Comparison of ENCODE assay signal across 12 cellular contexts in the genomic region with DNA sequence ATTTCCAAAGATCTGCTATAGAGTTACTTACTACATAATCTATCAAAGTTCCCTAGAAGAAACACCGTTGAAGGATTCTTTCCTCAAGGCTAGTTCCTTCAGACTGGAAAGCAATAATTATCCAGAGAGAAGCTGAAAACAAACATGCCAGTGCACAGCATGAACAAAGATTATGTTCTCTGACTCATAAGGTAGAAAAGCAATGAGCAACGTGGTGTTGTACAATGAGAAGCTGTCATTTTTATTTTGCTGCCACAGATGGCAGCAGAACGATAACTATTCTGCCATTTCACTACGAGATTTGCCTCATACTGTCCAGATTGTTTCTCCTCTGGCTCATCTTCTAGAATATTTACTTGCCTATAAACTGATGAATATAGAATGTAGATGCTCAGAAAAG. TPM values are rescaled to one million over a fixed set of nuclear protein-coding genes. Genes with fewer than 3 reads are reported as not detected.
DNase-seq lines count a peak whose midpoint lies in the region; ATAC-seq lines count a peak whose summit lies in the region.
"Had no signal": no experiment of that assay in that cellular context is flagged by ENCODE, and none has a peak within 500 bp of the region (broad histone marks: within the 10 kb centered on the region; RNA-seq: fewer than 3 reads in every experiment).

No MANE protein-coding gene starts in this region.

- H3K4me1 Mint-ChIP-seq in activated CD8-positive, alpha-beta T cell treated with anti-CD3 and anti-CD28 coated beads, Interleukin-2, amount 10 ng/mL, durations not matched to agents 7 days and 5 days (ENCODE audit: low read depth), result no peaks in the 10 kb centered on the region

- no peak overlapping the region for H4K12ac ChIP-seq in trophoblast cell (ENCODE audit: low read depth, low read length)

- H3K4ac ChIP-seq in trophoblast cell (ENCODE audit: low read depth, low read length), result no peak overlapping the region

- H4K8ac ChIP-seq in trophoblast cell (ENCODE audit: low read depth, low read length), result no peak overlapping the region

- POLR2A ChIA-PET in activated CD8-positive, alpha-beta T cell treated with anti-CD3 and anti-CD28 coated beads, Interleukin-2, amount 10 ng/mL, durations not matched to agents 7 days and 5 days (lab: Charles Lee), result no interaction called here

- H3K9ac ChIP-seq in trophoblast cell (ENCODE audit: low read length), result no peak overlapping the region

- peaks cover 2% of the 10 kb centered on the region for H3K36me3 Mint-ChIP-seq in activated CD8-positive, alpha-beta T cell treated with anti-CD3 and anti-CD28 coated beads, Interleukin-2, amount 10 ng/mL, durations not matched to agents 7 days and 5 days (ENCODE audit: low read depth)

- DNase-seq in GM03348 (ENCODE audit: low spot score) (peak; percentile 13), NCI-H446 treated with DMSO at 0.1 percent for 48 hours (lab: John Stamatoyannopoulos, UW) (peak; percentile 41), cerebellum (ENCODE audit: low spot score) (peak; percentile 30), trophoblast cell (peak; percentile 19 to 58), NCI-H2107 (lab: John Stamatoyannopoulos, UW) (no peak), middle frontal gyrus (ENCODE audit: extremely low spot score, low spot score) (no peak)
- no peak for DNase-seq in activated CD8-positive, alpha-beta T cell treated with anti-CD3 and anti-CD28 coated beads, Interleukin-2, amount 10 ng/mL, durations not matched to agents 7 days and 5 days
- DNase-seq: activated T-cell treated with anti-CD3 and anti-CD28 coated beads, Interleukin-2, amount 50 U/mL, for 1 hour; dorsolateral prefrontal cortex; NCI-H1930 had no signal

- H3K4me3 ChIP-seq in trophoblast cell (ENCODE audit: low read depth, low read length), result no peak overlapping the region
- H3K4me3 ChIP-seq: dorsolateral prefrontal cortex, prostate gland had no signal

- H2BK12ac ChIP-seq in trophoblast cell (ENCODE audit: low read length), result no peak overlapping the region

- H2AK5ac ChIP-seq in trophoblast cell (ENCODE audit: low read length), result no peak overlapping the region

- no peak overlapping the region for H3K4me2 ChIP-seq in trophoblast cell (ENCODE audit: low read length)

- no peak overlapping the region for H3K23ac ChIP-seq in trophoblast cell (ENCODE audit: low read length)

- no peak overlapping the region for H2BK120ac ChIP-seq in trophoblast cell (ENCODE audit: insufficient read depth, low read length, poor library complexity)

- H3K9me3 Mint-ChIP-seq in activated CD8-positive, alpha-beta T cell treated with anti-CD3 and anti-CD28 coated beads, Interleukin-2, amount 10 ng/mL, durations not matched to agents 7 days and 5 days (ENCODE audit: insufficient read depth), result peaks cover 9% of the 10 kb centered on the region

- no peaks in the 10 kb centered on the region for H3K79me2 ChIP-seq in trophoblast cell (ENCODE audit: control insufficient read depth, insufficient read depth, low read length, poor library complexity)

- H3K79me1 ChIP-seq in trophoblast cell (ENCODE audit: low read length), result no peaks in the 10 kb centered on the region

- no peak overlapping the region for H2BK5ac ChIP-seq in trophoblast cell (ENCODE audit: low read depth, low read length, poor library complexity)

- no peaks in the 10 kb centered on the region for H3K27me3 ChIP-seq in trophoblast cell (ENCODE audit: insufficient read depth, low read length)
- H3K27me3 ChIP-seq: dorsolateral prefrontal cortex had no signal

- no peak overlapping the region for H3K18ac ChIP-seq in trophoblast cell (ENCODE audit: low read length)

- ATAC-seq in activated CD8-positive, alpha-beta T cell treated with anti-CD3 and anti-CD28 coated beads, Interleukin-2, amount 10 ng/mL, durations not matched to agents 7 days and 5 days, result no peak

- H3K4me3 Mint-ChIP-seq in activated CD8-positive, alpha-beta T cell treated with anti-CD3 and anti-CD28 coated beads, Interleukin-2, amount 10 ng/mL, durations not matched to agents 7 days and 5 days, result no peak overlapping the region
- H3K4me3 Mint-ChIP-seq: T-helper 1 cell treated with Interleukin-12 subunit alpha and Interleukin-12 subunit beta and Interleukin-4 antibody, amounts not matched to agents 30 μg/mL and 1 μg/mL, for 36 hours had no signal

- H3K36me3 ChIP-seq in trophoblast cell (ENCODE audit: control insufficient read depth in 1 of 2, insufficient read depth in 2 of 2, low read length in 2 of 2), result no peaks in the 10 kb centered on the region
- H3K36me3 ChIP-seq: prostate gland had no signal

- no peak overlapping the region for H3K14ac ChIP-seq in trophoblast cell (ENCODE audit: low read length)

- no peak overlapping the region for H2AFZ ChIP-seq in trophoblast cell (ENCODE audit: insufficient read depth, low read length, poor library complexity)

- WGBS in trophoblast cell (ENCODE audit: extremely low coverage, insufficient coverage, insufficient read length), result no CpG with 5 or more reads among the region's 4 CpGs

- CTCF ChIA-PET in activated CD8-positive, alpha-beta T cell treated with anti-CD3 and anti-CD28 coated beads, Interleukin-2, amount 10 ng/mL, durations not matched to agents 7 days and 5 days (lab: Charles Lee), result interaction anchor here (0.6 to 1.6 kb wide), 3 partner anchors 15 to 945 kb away, joined by 3 read pairs; no protein-coding TSS in a partner anchor

- H3K9me3 ChIP-seq in trophoblast cell (ENCODE audit: insufficient read depth, low read depth, low read length), result no peaks in the 10 kb centered on the region
- H3K9me3 ChIP-seq: prostate gland had no signal

- H4K91ac ChIP-seq in trophoblast cell (ENCODE audit: low read depth, low read length), result no peak overlapping the region

- H3K27ac Mint-ChIP-seq in activated CD8-positive, alpha-beta T cell treated with anti-CD3 and anti-CD28 coated beads, Interleukin-2, amount 10 ng/mL, durations not matched to agents 7 days and 5 days, result no peak overlapping the region
- H3K27ac Mint-ChIP-seq: T-helper 1 cell treated with Interleukin-12 subunit alpha and Interleukin-12 subunit beta and Interleukin-4 antibody, amounts not matched to agents 30 μg/mL and 1 μg/mL, for 36 hours had no signal

- no peaks in the 10 kb centered on the region for H3K27me3 Mint-ChIP-seq in activated CD8-positive, alpha-beta T cell treated with anti-CD3 and anti-CD28 coated beads, Interleukin-2, amount 10 ng/mL, durations not matched to agents 7 days and 5 days (ENCODE audit: low read depth)

- H3K27ac ChIP-seq in trophoblast cell (ENCODE audit: low read depth, low read length), result no peak overlapping the region
- H3K27ac ChIP-seq: prostate gland had no signal

- H3K4me1 ChIP-seq in trophoblast cell (ENCODE audit: control insufficient read depth in 1 of 2, insufficient read depth in 2 of 2, low read length in 2 of 2), result no peaks in the 10 kb centered on the region
- H3K4me1 ChIP-seq: prostate gland had no signal

RNA-seq across cellular contexts. Expression of gene EXTL2, which starts 10.7 kb away (rescaled TPM):
- 38.5 TPM for total RNA-seq in cerebellum
- 19.2 and 21.7 TPM in 2 replicates for polyA plus RNA-seq in trophoblast cell (2013)
- 1 to 10 TPM; 2.0 to 2.6 TPM for total RNA-seq in activated CD8-positive, alpha-beta T cell treated with anti-CD3 and anti-CD28 coated beads, Interleukin-2, amount 10 ng/mL, durations not matched to agents 7 days and 5 days

RNA-seq across cellular contexts. Expression of gene SLC30A7, which starts 11.9 kb away (rescaled TPM):
- total RNA-seq in cerebellum, result 22.8 TPM
- 32.7 and 34.0 TPM in 2 replicates for polyA plus RNA-seq in trophoblast cell (2013)
- 10 to 100 TPM; 28.8 to 30.0 TPM for total RNA-seq in activated CD8-positive, alpha-beta T cell treated with anti-CD3 and anti-CD28 coated beads, Interleukin-2, amount 10 ng/mL, durations not matched to agents 7 days and 5 days

Comparison
In these comparisons a context has a peak if more than half of its experiments do, and no peak if none do; other contexts are left out.
1. DNase-seq: peak in GM03348 (single experiment), NCI-H446 treated with DMSO at 0.1 percent for 48 hours (single experiment), cerebellum (single experiment) and trophoblast cell (2 of 2); none in activated CD8-positive, alpha-beta T cell treated with anti-CD3 and anti-CD28 coated beads, Interleukin-2, amount 10 ng/mL, durations not matched to agents 7 days and 5 days (single experiment), NCI-H2107 (single experiment) and middle frontal gyrus (single experiment).
2. RNA of gene EXTL2, which starts 10.7 kb away (total RNA-seq): 38.5 TPM in cerebellum (single experiment); 2.0 to 2.6 TPM in activated CD8-positive, alpha-beta T cell treated with anti-CD3 and anti-CD28 coated beads, Interleukin-2, amount 10 ng/mL, durations not matched to agents 7 days and 5 days; every median in the first group is over 10 times any median in the second.